ENCODE assay signal across 23 cellular contexts in genomic region chr10:70455213-70455630, GRCh38. TPM values are rescaled to one million over a fixed set of nuclear protein-coding genes. Genes with fewer than 3 reads are reported as not detected.
DNase-seq lines count a peak whose midpoint lies in the region; ATAC-seq lines count a peak whose summit lies in the region.
"Had no signal": no experiment of that assay in that cellular context is flagged by ENCODE, and none has a peak within 500 bp of the region (broad histone marks: within the 10 kb centered on the region; RNA-seq: fewer than 3 reads in every experiment).

No MANE protein-coding gene starts in this region.

- H2BK15ac ChIP-seq in neuronal stem cell (ENCODE audit: low read length), result no peak overlapping the region

- no peaks in the 10 kb centered on the region for H3K79me1 ChIP-seq in neuronal stem cell (ENCODE audit: low read depth, low read length)

- H3K4ac ChIP-seq in neuronal stem cell (ENCODE audit: low read length), result no peak overlapping the region

- H3K4me1 ChIP-seq in HUES64 (ENCODE audit: insufficient read depth, low read length), result peaks cover 53% of the 10 kb centered on the region
- H3K4me1 ChIP-seq in neuronal stem cell (ENCODE audit: control insufficient read depth in 2 of 2, insufficient read depth in 1 of 2, low read depth in 1 of 2, low read length in 2 of 2), result peaks cover 10 to 17% of the 10 kb centered on the region in 2 donors

- H3K27me3 ChIP-seq in HUES64 (ENCODE audit: insufficient read depth, low read length), result peaks cover 55% of the 10 kb centered on the region
- H3K27me3 ChIP-seq in neuronal stem cell (ENCODE audit: control insufficient read depth in 3 of 3, insufficient read depth in 3 of 3, low read depth in 1 of 3, low read length in 3 of 3), result peaks cover 12 to 60% (median 52%) of the 10 kb centered on the region in 3 experiments
- H3K27me3 ChIP-seq: SJCRH30 had no signal

- no peak overlapping the region for H4K91ac ChIP-seq in neuronal stem cell (ENCODE audit: low read depth, low read length, poor library complexity)

- ATAC-seq in GM21576 (IDR thresholded peaks at IDR 0.05; ENCODE audit: unreplicated experiment), result no peak

- H2AFZ ChIP-seq in neuronal stem cell (ENCODE audit: low read length), result no peak overlapping the region
- H2AFZ ChIP-seq: PC-9 had no signal

- no peak overlapping the region for H3K14ac ChIP-seq in neuronal stem cell (ENCODE audit: low read length)

- no peak overlapping the region for H2BK5ac ChIP-seq in neuronal stem cell (ENCODE audit: low read length)

- H3K27ac ChIP-seq in HUES64 (ENCODE audit: low read depth, low read length) (peak overlapping the region; percentile 47; the same call in 1 of the 2 replicates), neuronal stem cell (replicated peaks; ENCODE audit: low read length) (no peak overlapping the region)
- H3K27ac ChIP-seq: 22Rv1, PC-9, RWPE1, SJCRH30 had no signal

- H3K4me2 ChIP-seq in neuronal stem cell (ENCODE audit: insufficient read depth, low read length, poor library complexity, severe bottlenecking), result no peak overlapping the region
- H3K4me2 ChIP-seq: PC-9 had no signal

- H2AK5ac ChIP-seq in neuronal stem cell (ENCODE audit: low read depth, low read length), result peak overlapping the region; percentile 50

- DNase-seq in NCI-H82 (lab: John Stamatoyannopoulos, UW) (peak; percentile 33), NCI-H82 treated with DMSO at 0.1 percent for 48 hours (lab: John Stamatoyannopoulos, UW; ENCODE audit: unreplicated experiment) (no peak), iPS DF 19.7 (ENCODE audit: low read depth, low spot score) (peak; percentile 99), neuronal stem cell (ENCODE audit: low spot score) (no peak), NCI-H1105 (lab: John Stamatoyannopoulos, UW) (no peak)
- no peak for DNase-seq in activated CD8-positive, alpha-beta memory T cell treated with anti-CD3 and anti-CD28 coated beads, Interleukin-2, amount 50 U/mL, for 48 hours
- DNase-seq: Calu3; CD4-positive, alpha-beta memory T cell; DMS53; EL; KG1; NCI-H1417; NCI-H187; NCI-H2107; NCI-H2227 treated with DMSO at 0.1 percent for 48 hours; NCI-H510A treated with DMSO at 0.1 percent for 48 hours; PC-9; SJCRH30 had no signal

- peak overlapping the region; percentile 45 for H3K23ac ChIP-seq in neuronal stem cell (ENCODE audit: low read depth, low read length, poor library complexity)

- H3K4me3 ChIP-seq in HUES64 (ENCODE audit: low read length) (no peak overlapping the region), neuronal stem cell (ENCODE audit: low read length in 2 of 2) (no peak overlapping the region)
- H3K4me3 ChIP-seq: PC-9, SJCRH30 had no signal

- no peak overlapping the region for H4K8ac ChIP-seq in neuronal stem cell (ENCODE audit: low read depth, low read length)

- H2BK120ac ChIP-seq in neuronal stem cell (ENCODE audit: low read depth, low read length), result no peak overlapping the region

- no peak overlapping the region for H3K9ac ChIP-seq in HUES64 (ENCODE audit: low read depth, low read length)
- H3K9ac ChIP-seq in neuronal stem cell (ENCODE audit: low read depth, low read length, poor library complexity), result peak overlapping the region; percentile 36

- no peak overlapping the region for H2BK12ac ChIP-seq in neuronal stem cell (ENCODE audit: low read length)

- 17% methylated on average over 6 of the region's 6 CpGs for WGBS in HUES64
- WGBS in neuronal stem cell (ENCODE audit: extremely low coverage in 2 of 2, insufficient read length in 2 of 2, insufficient replicate concordance in 1 of 2), 2 donors, result no CpG with 5 or more reads among the region's 6 CpGs

- H3K9me3 ChIP-seq in HUES64 (ENCODE audit: insufficient read depth, low read depth, low read length) (no peaks in the 10 kb centered on the region), neuronal stem cell (replicated peaks in 1 of 2; ENCODE audit: control insufficient read depth in 2 of 2, insufficient read depth in 1 of 2, low read depth in 1 of 2, low read length in 2 of 2) (peaks cover 0 to 4% of the 10 kb centered on the region in 2 donors)
- H3K9me3 ChIP-seq: SJCRH30 had no signal

- H3K18ac ChIP-seq in neuronal stem cell (ENCODE audit: low read length), result no peak overlapping the region

- H3K36me3 ChIP-seq in HUES64 (ENCODE audit: insufficient read depth, low read length), result no peaks in the 10 kb centered on the region
- H3K36me3 ChIP-seq in neuronal stem cell (replicated peaks in 1 of 2; ENCODE audit: control insufficient read depth in 2 of 2, insufficient read depth in 2 of 2, low read length in 2 of 2), result no peaks in the 10 kb centered on the region
- H3K36me3 ChIP-seq: SJCRH30 had no signal

RNA-seq across cellular contexts. Expression of gene NODAL, which starts 13.7 kb away (rescaled TPM):
- 34.6 TPM for polyA plus RNA-seq in HUES64 (2013, experiment 1 of 2)
- 31.5 TPM for polyA plus RNA-seq in HUES64 (2013, experiment 2 of 2)
- not detected for polyA plus RNA-seq in neuronal stem cell (2013, experiment 1 of 2)
- not detected for polyA plus RNA-seq in neuronal stem cell (2013, experiment 2 of 2)
- polyA plus RNA-seq: AG04450 had no signal

RNA-seq across cellular contexts. Expression of gene PALD1, which starts 23.3 kb away (rescaled TPM):
- 15.2 TPM for polyA plus RNA-seq in HUES64 (2013, experiment 1 of 2)
- polyA plus RNA-seq in HUES64 (2013, experiment 2 of 2), result 16.1 TPM
- 8.1 TPM for polyA plus RNA-seq in neuronal stem cell (2013, experiment 1 of 2)
- 8.1 TPM for polyA plus RNA-seq in neuronal stem cell (2013, experiment 2 of 2)
- polyA plus RNA-seq: CD4-positive, alpha-beta memory T cell had no signal

RNA-seq across cellular contexts. Expression of gene EIF4EBP2, which starts 51.3 kb away (rescaled TPM):
- 84.4 TPM for polyA plus RNA-seq in HUES64 (2013, experiment 1 of 2)
- polyA plus RNA-seq in HUES64 (2013, experiment 2 of 2), result 92.2 TPM
- polyA plus RNA-seq in neuronal stem cell (2013, experiment 1 of 2), result 120 TPM
- 124 TPM for polyA plus RNA-seq in neuronal stem cell (2013, experiment 2 of 2)

Comparison
In these comparisons a context has a peak if more than half of its experiments do, and no peak if none do; other contexts are left out.
1. DNase-seq: peak in NCI-H82 (single experiment) and iPS DF 19.7 (single experiment); none in NCI-H82 treated with DMSO at 0.1 percent for 48 hours (single experiment), neuronal stem cell (single experiment), activated CD8-positive, alpha-beta memory T cell treated with anti-CD3 and anti-CD28 coated beads, Interleukin-2, amount 50 U/mL, for 48 hours (single experiment) and NCI-H1105 (single experiment).